In the genomic region with DNA sequence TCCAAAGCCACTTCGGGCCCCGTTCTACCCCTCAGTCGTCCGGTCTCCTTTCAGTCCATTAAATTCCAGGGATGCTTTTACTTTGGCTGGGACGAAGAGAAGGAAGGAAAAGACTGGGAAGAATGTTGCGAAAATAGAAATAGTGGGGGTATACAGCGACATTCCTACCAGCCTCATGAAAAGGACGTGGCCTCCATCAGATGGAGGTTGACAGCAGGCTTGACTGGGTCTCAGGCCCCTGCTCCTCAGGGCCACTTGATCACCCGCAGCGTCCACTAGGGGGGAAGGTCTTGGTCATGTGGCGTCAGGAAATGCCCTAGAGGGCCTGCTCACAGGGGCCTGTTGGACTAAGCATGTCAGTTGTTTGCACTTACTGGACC, we compare ENCODE assay signal across 8 cellular contexts. TPM values are rescaled to one million over a fixed set of nuclear protein-coding genes. Genes with fewer than 3 reads are reported as not detected.
DNase-seq lines count a peak whose midpoint lies in the region; ATAC-seq and TF ChIP-seq lines count a peak whose summit lies in the region.

No MANE protein-coding gene starts in this region.

- H3K27ac ChIP-seq in foreskin keratinocyte: peak overlapping the region; percentile 85

- peak overlapping the region; percentile 80 for H3K27ac Mint-ChIP-seq in activated T-cell treated with anti-CD3 and anti-CD28 coated beads, Interleukin-2, amount 50 U/mL, for 24 hours
- peak overlapping the region; percentile 38 to 87 (median 82) for H3K27ac Mint-ChIP-seq in naive thymus-derived CD8-positive, alpha-beta T cell

- H3K9me3 ChIP-seq in BE2C: no peaks in the 10 kb centered on the region

- H3K4me1 Mint-ChIP-seq in activated T-cell treated with anti-CD3 and anti-CD28 coated beads, Interleukin-2, amount 50 U/mL, for 24 hours (ENCODE audit: low read depth): peaks cover 13% of the 10 kb centered on the region
- H3K4me1 Mint-ChIP-seq in naive thymus-derived CD8-positive, alpha-beta T cell: peaks cover 0 to 11% (median 6%) of the 10 kb centered on the region in 4 donors

- peak overlapping the region; percentile 74 for H3K4me3 Mint-ChIP-seq in activated T-cell treated with anti-CD3 and anti-CD28 coated beads, Interleukin-2, amount 50 U/mL, for 24 hours
- peak overlapping the region in 8 of 10 donors; percentile 84 to 94 (median 88) for H3K4me3 Mint-ChIP-seq in naive thymus-derived CD8-positive, alpha-beta T cell

- peaks cover 4% of the 10 kb centered on the region; the same call in 1 of the 2 replicates for H3K36me3 ChIP-seq in BE2C

- no peaks in the 10 kb centered on the region for H3K9me3 Mint-ChIP-seq in activated T-cell treated with anti-CD3 and anti-CD28 coated beads, Interleukin-2, amount 50 U/mL, for 24 hours
- H3K9me3 Mint-ChIP-seq in naive thymus-derived CD8-positive, alpha-beta T cell: no peaks in the 10 kb centered on the region

- peaks cover 8% of the 10 kb centered on the region for H3K27me3 Mint-ChIP-seq in activated T-cell treated with anti-CD3 and anti-CD28 coated beads, Interleukin-2, amount 50 U/mL, for 24 hours
- peaks cover 0 to 2% (median 0%) of the 10 kb centered on the region in 5 donors for H3K27me3 Mint-ChIP-seq in naive thymus-derived CD8-positive, alpha-beta T cell

- POLR2A ChIA-PET in naive thymus-derived CD8-positive, alpha-beta T cell (lab: Charles Lee): no interaction called here

- DNase-seq in BE2C: peak; percentile 88
- DNase-seq in NCI-H2227 treated with DMSO at 0.1 percent for 48 hours (lab: John Stamatoyannopoulos, UW): peak; percentile 58
- peak; percentile 37 for DNase-seq in activated T-cell treated with anti-CD3 and anti-CD28 coated beads, Interleukin-2, amount 50 U/mL, for 24 hours
- no peak for DNase-seq in foreskin keratinocyte
- peak in 5 of 10 donors; percentile 1 to 50 (median 9) for DNase-seq in naive thymus-derived CD8-positive, alpha-beta T cell
- no peak for DNase-seq in activated effector memory CD4-positive, alpha-beta T cell treated with Interleukin-2 at 50 U/mL for 16 hours

- ATAC-seq in GM18505 (IDR thresholded peaks at IDR 0.05; ENCODE audit: unreplicated experiment): peak; percentile 30
- ATAC-seq in HG03045 (IDR thresholded peaks at IDR 0.05; ENCODE audit: unreplicated experiment): peak; percentile 45
- ATAC-seq in foreskin keratinocyte: peak; percentile 24
- ATAC-seq in naive thymus-derived CD8-positive, alpha-beta T cell: peak in 1 of 2 donors; percentile 15

- peaks cover 2% of the 10 kb centered on the region for H3K36me3 Mint-ChIP-seq in activated T-cell treated with anti-CD3 and anti-CD28 coated beads, Interleukin-2, amount 50 U/mL, for 24 hours (ENCODE audit: low read depth)
- no peaks in the 10 kb centered on the region for H3K36me3 Mint-ChIP-seq in naive thymus-derived CD8-positive, alpha-beta T cell

- no peak for TF ChIP-seq POLR2A in GM18505 (IDR thresholded peaks at IDR 0.05; ENCODE audit: borderline replicate concordance, extremely low read depth, insufficient read depth, insufficient read length)

- peak overlapping the region; percentile 91 for H3K4me3 ChIP-seq in BE2C (ENCODE audit: low read depth, low read length)

- H3K27me3 ChIP-seq in BE2C: no peaks in the 10 kb centered on the region
- H3K27me3 ChIP-seq in foreskin keratinocyte: no peaks in the 10 kb centered on the region

- H3K4me1 ChIP-seq in BE2C: peaks cover 7% of the 10 kb centered on the region; the same call in 1 of the 2 replicates
- H3K4me1 ChIP-seq in foreskin keratinocyte: peaks cover 34% of the 10 kb centered on the region

- TF ChIP-seq CTCF in BE2C (IDR thresholded peaks at IDR 0.05; ENCODE audit: low read depth, low read length): peak; percentile 66
- TF ChIP-seq CTCF in foreskin keratinocyte (conservative IDR thresholded peaks at IDR 0.05): peak; percentile 41

RNA-seq across cellular contexts. Expression of a gene that starts 0.7 kb away (rescaled TPM):
- 6.8 TPM for polyA plus RNA-seq in BE2C (2012; ENCODE audit: insufficient read depth, insufficient read length, low read depth)
- 15.8 and 17.3 TPM in 2 replicates for total RNA-seq in foreskin keratinocyte
- 2.1 and 2.2 TPM in 2 replicates for polyA plus RNA-seq in foreskin keratinocyte
- total RNA-seq in naive thymus-derived CD8-positive, alpha-beta T cell: 1 to 10 TPM in 1 of 2 experiments, under 1 TPM in 1; 0.93 to 1.1 TPM
- polyA plus RNA-seq in naive thymus-derived CD8-positive, alpha-beta T cell: under 1 TPM in 2 of 3 donors, not detected in 1; 0.06 to 0.15 TPM

Comparison
In these comparisons a context has a peak if more than half of its experiments do, and no peak if none do; other contexts are left out.
1. DNase-seq: peak in BE2C (single experiment), NCI-H2227 treated with DMSO at 0.1 percent for 48 hours (single experiment) and activated T-cell treated with anti-CD3 and anti-CD28 coated beads, Interleukin-2, amount 50 U/mL, for 24 hours (single experiment); none in foreskin keratinocyte (0 of 2) and activated effector memory CD4-positive, alpha-beta T cell treated with Interleukin-2 at 50 U/mL for 16 hours (single experiment).